Comparison of ENCODE assay signal across 7 cellular contexts in genomic region chr6:36088204-36088603, GRCh38. TPM values are rescaled to one million over a fixed set of nuclear protein-coding genes. Genes with fewer than 3 reads are reported as not detected.
A peak's percentile ranks its signal among the peaks of the same experiment; 100 is the strongest.
DNase-seq lines count a peak whose midpoint lies in the region; ATAC-seq, FAIRE-seq and TF ChIP-seq lines count a peak whose summit lies in the region.
"Not testable (repeated sequence)": the region's sequence is repeated elsewhere in the genome, so short reads cannot be mapped to it uniquely, and the experiment has no call there.

No MANE protein-coding gene starts in this region.

- not testable (repeated sequence) for H3K4me1 Mint-ChIP-seq in CD8-positive, alpha-beta T cell (ENCODE audit: low read depth); effector memory CD8-positive, alpha-beta T cell (ENCODE audit: low read depth in 2 of 2)

- 72% methylated on average over 5 of the region's 5 CpGs for WGBS in SK-N-SH (ENCODE audit: low lambda C conversion rate)
- 68% methylated on average over 5 of the region's 5 CpGs for WGBS in K562 (ENCODE audit: insufficient coverage, low coverage, missing lambda C conversion rate)

- TF ChIP-seq CTCF in CD8-positive, alpha-beta T cell (IDR thresholded peaks at IDR 0.05); HEK293 (tag by site-specific recombination; IDR thresholded peaks at IDR 0.05); SK-N-SH (IDR thresholded peaks at IDR 0.05); K562 (IDR thresholded peaks at IDR 0.05 in 2 of 3, conservative IDR thresholded peaks at IDR 0.05 in 1 of 3; ENCODE audit: insufficient read depth in 2 of 3, low read depth in 1 of 3, low read length in 3 of 3); neutrophil (IDR thresholded peaks at IDR 0.05): not testable (repeated sequence)

- not testable (repeated sequence) for H3K4me3 Mint-ChIP-seq in CD8-positive, alpha-beta T cell; effector memory CD8-positive, alpha-beta T cell

- not testable (repeated sequence) for BruUV-seq in K562 (replicated peaks; lab: Mats Ljungman, UMichigan)

- CTCF ChIA-PET in CD8-positive, alpha-beta T cell (lab: Charles Lee); SK-N-SH (lab: Yijun Ruan, JAX); K562 (lab: Yijun Ruan, JAX; ENCODE audit: low intra/inter-chr PET ratio): not testable (repeated sequence)
- CTCF ChIA-PET in HEK293 (lab: Yijun Ruan, JAX) = interaction anchor here (1.2 kb wide), 1 partner anchor 17 kb away, joined by 4 read pairs; no protein-coding TSS in a partner anchor

- H3K9me2 ChIP-seq in SK-N-SH = not testable (repeated sequence)

- not testable (repeated sequence) for H3K4me1 ChIP-seq in CD8-positive, alpha-beta T cell (ENCODE audit: insufficient read depth, low read length); HEK293 (ENCODE audit: control insufficient read depth, insufficient read depth, low read length); SK-N-SH (ENCODE audit: control insufficient read depth in 1 of 2, insufficient read depth in 2 of 2, low read depth in 1 of 2, low read length in 1 of 2); K562 (replicated peaks in 1 of 2; ENCODE audit: control insufficient read depth in 2 of 2, insufficient read depth in 2 of 2, low read length in 2 of 2); neutrophil (ENCODE audit: control insufficient read depth in 1 of 2, insufficient read depth in 1 of 2, low read depth in 1 of 2, low read length in 1 of 2)

- H3K9ac ChIP-seq in SK-N-SH; K562 (ENCODE audit: insufficient read depth in 1 of 2, low read depth in 2 of 2, low read length in 2 of 2): not testable (repeated sequence)

- not testable (repeated sequence) for H3K9me3 Mint-ChIP-seq in CD8-positive, alpha-beta T cell; effector memory CD8-positive, alpha-beta T cell

- not testable (repeated sequence) for TF ChIP-seq RAD21 in SK-N-SH (IDR thresholded peaks at IDR 0.05; ENCODE audit: low read length); K562 (CRISPR knock-in tag; conservative IDR thresholded peaks at IDR 0.05 in 1 of 2, IDR thresholded peaks at IDR 0.05 in 1 of 2)

- H3K79me2 ChIP-seq in SK-N-SH (ENCODE audit: insufficient read depth); K562 (ENCODE audit: control insufficient read depth, insufficient read depth, low read length): not testable (repeated sequence)

- H3K36me3 Mint-ChIP-seq in CD8-positive, alpha-beta T cell = peaks cover 51% of the 10 kb centered on the region
- H3K36me3 Mint-ChIP-seq in effector memory CD8-positive, alpha-beta T cell (ENCODE audit: insufficient read depth) = peaks cover 27% of the 10 kb centered on the region

- intact Hi-C loops in CD8-positive, alpha-beta T cell (cut with DNase I, micrococcal nuclease); K562 (cut with micrococcal nuclease): not testable (repeated sequence)

- not testable (repeated sequence) for H3K4me2 ChIP-seq in SK-N-SH; K562 (ENCODE audit: insufficient read depth, low read length)

- FAIRE-seq in K562 (lab: Jason Lieb, UNC) = not testable (repeated sequence)

- not testable (repeated sequence) for H3K27ac ChIP-seq in CD8-positive, alpha-beta T cell (ENCODE audit: low read depth, low read length); HEK293 (ENCODE audit: extremely low read depth, low read depth, low read length); SK-N-SH (ENCODE audit: low read depth in 2 of 2, low read length in 1 of 2); K562 (ENCODE audit: extremely low read depth, low read depth, low read length)
- peak overlapping the region; percentile 32 for H3K27ac ChIP-seq in neutrophil

- not testable (repeated sequence) for TF ChIP-seq EP300 in SK-N-SH (IDR thresholded peaks at IDR 0.05; ENCODE audit: borderline replicate concordance in 1 of 2, low read depth in 1 of 2, low read length in 1 of 2); K562 (IDR thresholded peaks at IDR 0.05; ENCODE audit: low read length)

- ATAC-seq in CD8-positive, alpha-beta T cell; K562; effector memory CD8-positive, alpha-beta T cell (replicated peaks): not testable (repeated sequence)

- in situ Hi-C loops in K562 (cut with MboI) = not testable (repeated sequence)

- not testable (repeated sequence) for DNase-seq in CD8-positive, alpha-beta T cell; SK-N-SH; effector memory CD8-positive, alpha-beta T cell
- DNase-seq in M059J (ENCODE audit: low read depth) (peak; percentile 52), K562 (ENCODE audit: extremely low read depth in 1 of 4, low spot score in 3 of 4) (peak in 1 of 4 experiments; percentile 19)

- not testable (repeated sequence) for H3K9me1 ChIP-seq in K562 (ENCODE audit: control insufficient read depth, insufficient read depth, low read length)

- POLR2A ChIA-PET in CD8-positive, alpha-beta T cell (lab: Charles Lee); HEK293 (lab: Yijun Ruan, JAX); SK-N-SH (lab: Yijun Ruan, JAX); K562 (lab: Yijun Ruan, JAX): not testable (repeated sequence)

- peak overlapping the region; percentile 73 for H3K27ac Mint-ChIP-seq in CD8-positive, alpha-beta T cell
- H3K27ac Mint-ChIP-seq in effector memory CD8-positive, alpha-beta T cell = peak overlapping the region; percentile 11 to 89

- not testable (repeated sequence) for H3K27me3 Mint-ChIP-seq in CD8-positive, alpha-beta T cell (ENCODE audit: low read depth); effector memory CD8-positive, alpha-beta T cell

- H4K20me1 ChIP-seq in SK-N-SH (ENCODE audit: insufficient read depth); K562 (replicated peaks; ENCODE audit: control insufficient read depth, insufficient read depth, low read length): not testable (repeated sequence)

- not testable (repeated sequence) for H3K36me3 ChIP-seq in CD8-positive, alpha-beta T cell (ENCODE audit: insufficient read depth, low read length)
- H3K36me3 ChIP-seq in HEK293 (ENCODE audit: control insufficient read depth in 2 of 2, insufficient read depth in 1 of 2, low read length in 2 of 2) (peaks cover 0 to 28% of the 10 kb centered on the region in 2 experiments; a peak in 2 of 3 replicates), SK-N-SH (replicated peaks in 1 of 2; ENCODE audit: control insufficient read depth in 1 of 2, insufficient read depth in 2 of 2, low read length in 1 of 2) (peaks cover 22 to 34% of the 10 kb centered on the region in 2 experiments), K562 (ENCODE audit: control insufficient read depth, insufficient read depth, low read length) (peaks cover 15% of the 10 kb centered on the region; the same call in 2 of the 3 replicates), neutrophil (peaks cover 54% of the 10 kb centered on the region)

- H3F3A ChIP-seq in SK-N-SH (replicated peaks; ENCODE audit: insufficient read depth) = not testable (repeated sequence)

- not testable (repeated sequence) for H3K4me3 ChIP-seq in CD8-positive, alpha-beta T cell (ENCODE audit: low read depth, low read length); HEK293 (ENCODE audit: low read depth, low read length); SK-N-SH (ENCODE audit: low read depth in 2 of 2, low read length in 1 of 2); K562; neutrophil (ENCODE audit: low read depth in 1 of 2, low read length in 1 of 2)

- H3K9me3 ChIP-seq in CD8-positive, alpha-beta T cell (ENCODE audit: low read length); HEK293 (ENCODE audit: control insufficient read depth, insufficient read depth, low read depth, low read length); SK-N-SH; K562 (replicated peaks; ENCODE audit: control insufficient read depth, insufficient read depth, low read depth, low read length); neutrophil: not testable (repeated sequence)

- H3K27me3 ChIP-seq in CD8-positive, alpha-beta T cell (ENCODE audit: insufficient read depth, low read length); SK-N-SH (ENCODE audit: insufficient read depth); K562 (ENCODE audit: control insufficient read depth in 2 of 2, insufficient read depth in 2 of 2, low read length in 2 of 2); neutrophil: not testable (repeated sequence)

- not testable (repeated sequence) for H2AFZ ChIP-seq in SK-N-SH (ENCODE audit: low read depth); K562 (ENCODE audit: low read depth, low read length)

- TF ChIP-seq POLR2A in K562 (conservative IDR thresholded peaks at IDR 0.05) = not testable (repeated sequence)

RNA-seq across cellular contexts. Expression of gene MAPK13, which starts 42.1 kb away (rescaled TPM):
- 10 to 100 TPM; 43.2 to 45.1 TPM for total RNA-seq in CD8-positive, alpha-beta T cell
- 1.8 and 4.0 TPM in 2 replicates for total RNA-seq in M059J (2014; rRNA removed; shearing (Covaris generic))
- polyA plus RNA-seq in SK-N-SH (2012; rRNA removed) (1.9 and 2.3 TPM in 2 replicates), K562 (2011; rRNA removed) (1.3 and 2.0 TPM in 2 replicates), K562 (2014; fragmentation: Illumina TruSeq; extraction: Trizol) (0.52 and 0.68 TPM in 2 replicates), K562 (2014; fragmentation: Nextera tagmentation; extraction: Ambion mirVana) (under 1 TPM in 1 of 2 experiments, not detected in 1; 0.03 TPM), K562 (2014; rRNA removed) (1.00 and 2.3 TPM in 2 replicates)
- 0.18 and 0.38 TPM in 2 replicates for polyA plus RNA-seq in SK-N-SH (2012; cell fraction: cytosol; rRNA removed)
- polyA plus RNA-seq in SK-N-SH (2012; cell fraction: nucleus; rRNA removed) = 20.1 and 21.4 TPM in 2 replicates
- 8.9 and 13.3 TPM in 2 replicates for total RNA-seq in K562 (2011; cell fraction: chromatin; rRNA removed; ENCODE audit: low replicate concordance)
- total RNA-seq in K562 (2011; cell fraction: nucleolus; rRNA removed) = 5.0 and 5.2 TPM in 2 replicates
- total RNA-seq in K562 (2011; cell fraction: nucleoplasm; rRNA removed) = 4.5 and 6.2 TPM in 2 replicates
- total RNA-seq in K562 (2014; rRNA removed) (0.36 and 0.57 TPM in 2 replicates), K562 (2014; rRNA removed; fragmentation: Illumina TruSeq; extraction: Trizol) (0.11 and 0.16 TPM in 2 replicates), K562 (2015; rRNA removed; fragmentation: Illumina TruSeq; extraction: Trizol) (0.30 and 0.43 TPM in 2 replicates), K562 (2021) (0.69 and 0.84 TPM in 2 replicates)
- polyA plus RNA-seq in K562 (2011; cell fraction: cytosol; rRNA removed) = 0.83 and 1.1 TPM in 2 replicates
- 6.7 and 15.1 TPM in 2 replicates for polyA plus RNA-seq in K562 (2011; cell fraction: nucleus; rRNA removed)
- 0.79 and 2.5 TPM in 2 replicates for polyA plus RNA-seq in K562 (2012)
- 0.30 and 0.35 TPM in 2 replicates for polyA minus RNA-seq in K562 (2011; rRNA and poly(A)+ RNA removed)
- 0.95 and 1.7 TPM in 2 replicates for polyA minus RNA-seq in K562 (2011; cell fraction: cytosol; rRNA and poly(A)+ RNA removed)
- polyA minus RNA-seq in K562 (2011; cell fraction: nucleus; rRNA and poly(A)+ RNA removed) = 0.78 and 1.1 TPM in 2 replicates
